10 cellular contexts compared by ENCODE assay signal in genomic region chr12:101925352-101925751, GRCh38. TPM values are rescaled to one million over a fixed set of nuclear protein-coding genes. Genes with fewer than 3 reads are reported as not detected.
DNase-seq lines count a peak whose midpoint lies in the region; ATAC-seq and TF ChIP-seq lines count a peak whose summit lies in the region.
"Had no signal": no experiment of that assay in that cellular context is flagged by ENCODE, and none has a peak within 500 bp of the region (broad histone marks: within the 10 kb centered on the region; RNA-seq: fewer than 3 reads in every experiment).

No MANE protein-coding gene starts in this region.

- peaks cover 4% of the 10 kb centered on the region for H3K27me3 Mint-ChIP-seq in activated naive CD8-positive, alpha-beta T cell treated with anti-CD3 and anti-CD28 coated beads for 36 hours

- H3K27ac Mint-ChIP-seq in activated naive CD8-positive, alpha-beta T cell treated with anti-CD3 and anti-CD28 coated beads for 36 hours = no peak overlapping the region

- no peaks in the 10 kb centered on the region for H3K4me1 Mint-ChIP-seq in activated naive CD8-positive, alpha-beta T cell treated with anti-CD3 and anti-CD28 coated beads for 36 hours

- DNase-seq in EL = peak; percentile 98
- DNase-seq in SIG-M5 treated with dmso at 0.1 percent for 504 hours (lab: John Stamatoyannopoulos, UW; ENCODE audit: unreplicated experiment) = peak; percentile 82
- peak; percentile 100 for DNase-seq in fibroblast of villous mesenchyme (ENCODE audit: low read depth)
- DNase-seq in sciatic nerve (ENCODE audit: low spot score) = no peak
- DNase-seq in activated naive CD8-positive, alpha-beta T cell treated with anti-CD3 and anti-CD28 coated beads for 36 hours = no peak
- DNase-seq in NCI-H128 (lab: John Stamatoyannopoulos, UW; ENCODE audit: unreplicated experiment) = no peak
- DNase-seq: activated T-cell treated with anti-CD3 and anti-CD28 coated beads, Interleukin-2, amount 50 U/mL, for 4 hours; NCI-H774 had no signal

- H3K9me3 Mint-ChIP-seq in activated naive CD8-positive, alpha-beta T cell treated with anti-CD3 and anti-CD28 coated beads for 36 hours = peaks cover 2% of the 10 kb centered on the region
- H3K9me3 Mint-ChIP-seq: activated T-cell treated with anti-CD3 and anti-CD28 coated beads, Interleukin-2, amount 50 U/mL, for 4 hours had no signal

- H3K36me3 Mint-ChIP-seq in activated naive CD8-positive, alpha-beta T cell treated with anti-CD3 and anti-CD28 coated beads for 36 hours = no peaks in the 10 kb centered on the region

- H3K4me3 Mint-ChIP-seq in activated naive CD8-positive, alpha-beta T cell treated with anti-CD3 and anti-CD28 coated beads for 36 hours = no peak overlapping the region
- H3K4me3 Mint-ChIP-seq: activated T-cell treated with anti-CD3 and anti-CD28 coated beads, Interleukin-2, amount 50 U/mL, for 4 hours had no signal

- ATAC-seq in sciatic nerve (peak; percentile 98), GM18907 (IDR thresholded peaks at IDR 0.05; ENCODE audit: unreplicated experiment) (no peak), GM21423 (IDR thresholded peaks at IDR 0.05; ENCODE audit: unreplicated experiment) (no peak)
- ATAC-seq: activated T-cell treated with anti-CD3 and anti-CD28 coated beads, Interleukin-2, amount 50 U/mL, for 4 hours had no signal

- intact Hi-C loops in sciatic nerve (cut with DNase I) = no loop called here

- TF ChIP-seq CTCF in fibroblast of villous mesenchyme (IDR thresholded peaks at IDR 0.05; ENCODE audit: insufficient read depth, low read depth, low read length) = no peak

- no peak overlapping the region for H3K4me3 ChIP-seq in fibroblast of villous mesenchyme (ENCODE audit: low read depth, low read length)

RNA-seq across cellular contexts. Expression of gene DRAM1, which starts 48.0 kb away (rescaled TPM):
- total RNA-seq in fibroblast of villous mesenchyme (95.7 and 344 TPM in 2 replicates), sciatic nerve (21.6 TPM)
- total RNA-seq in activated naive CD8-positive, alpha-beta T cell treated with anti-CD3 and anti-CD28 coated beads for 36 hours = 1 to 10 TPM; 5.2 to 6.7 TPM

Comparison
In these comparisons a context has a peak if more than half of its experiments do, and no peak if none do; other contexts are left out.
1. DNase-seq: peak in EL (single experiment), SIG-M5 treated with dmso at 0.1 percent for 504 hours (single experiment) and fibroblast of villous mesenchyme (single experiment); none in sciatic nerve (single experiment), activated naive CD8-positive, alpha-beta T cell treated with anti-CD3 and anti-CD28 coated beads for 36 hours (single experiment) and NCI-H128 (single experiment).